9 cellular contexts compared by ENCODE assay signal in the genomic region with DNA sequence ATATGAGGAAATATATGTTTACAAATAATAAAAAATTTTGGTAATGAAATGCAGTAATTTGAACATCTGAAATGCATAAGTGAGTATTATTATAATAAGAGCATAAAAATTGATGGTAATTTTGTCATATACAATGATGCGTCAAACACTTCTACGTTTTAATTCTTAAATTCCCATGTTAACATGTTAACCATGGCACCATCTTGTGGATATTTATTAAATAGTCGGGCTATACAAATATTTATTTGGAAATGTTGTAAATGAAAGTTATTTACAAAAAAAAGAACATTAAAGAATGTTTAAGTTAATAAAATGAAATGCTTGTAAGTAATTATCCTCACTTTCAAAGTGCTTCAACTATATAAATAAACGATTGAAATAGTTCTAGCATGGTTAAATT. TPM values are rescaled to one million over a fixed set of nuclear protein-coding genes. Genes with fewer than 3 reads are reported as not detected.
DNase-seq lines count a peak whose midpoint lies in the region; ATAC-seq, FAIRE-seq and TF ChIP-seq lines count a peak whose summit lies in the region.
"Had no signal": no experiment of that assay in that cellular context is flagged by ENCODE, and none has a peak within 500 bp of the region (broad histone marks: within the 10 kb centered on the region; RNA-seq: fewer than 3 reads in every experiment).

No MANE protein-coding gene starts in this region.

- CTCF ChIA-PET in GM10248 (lab: Yijun Ruan, JAX) (interaction anchor here (1.2 kb wide), 1 partner anchor 172 kb away, joined by 5 read pairs; no protein-coding TSS in a partner anchor), RWPE1 (lab: Yijun Ruan, JAX) (no interaction called here)
- CTCF ChIA-PET in activated naive CD4-positive, alpha-beta T cell treated with anti-CD3 and anti-CD28 coated beads for 36 hours (lab: Charles Lee): no interaction called here

- H3K4me3 Mint-ChIP-seq in activated naive CD4-positive, alpha-beta T cell treated with anti-CD3 and anti-CD28 coated beads for 36 hours: no peak overlapping the region

- no peaks in the 10 kb centered on the region for H3K27me3 Mint-ChIP-seq in activated naive CD4-positive, alpha-beta T cell treated with anti-CD3 and anti-CD28 coated beads for 36 hours (ENCODE audit: low read depth)

- H3K36me3 Mint-ChIP-seq in activated naive CD4-positive, alpha-beta T cell treated with anti-CD3 and anti-CD28 coated beads for 36 hours (ENCODE audit: low read depth): no peaks in the 10 kb centered on the region

- H3K27ac Mint-ChIP-seq in activated naive CD4-positive, alpha-beta T cell treated with anti-CD3 and anti-CD28 coated beads for 36 hours: no peak overlapping the region

- DNase-seq in AML-193 (lab: John Stamatoyannopoulos, UW) (peak; percentile 13 to 20), GM10248 (ENCODE audit: extremely low spot score) (no peak), RWPE1 (ENCODE audit: low spot score) (peak; percentile 17), frontal cortex (ENCODE audit: low spot score in 2 of 2) (peak in 1 of 2 donors; percentile 8), NCI-H2196 (lab: John Stamatoyannopoulos, UW; ENCODE audit: unreplicated experiment) (no peak), amniotic stem cell (lab: John Stamatoyannopoulos, UW) (no peak)
- DNase-seq in activated naive CD4-positive, alpha-beta T cell treated with anti-CD3 and anti-CD28 coated beads for 36 hours: no peak

- TF ChIP-seq CTCF in GM10248 (IDR thresholded peaks at IDR 0.05; ENCODE audit: control extremely low read depth, extremely low read depth, low read depth, missing control alignments) (peak; percentile 12), RWPE1 (conservative IDR thresholded peaks at IDR 0.05; ENCODE audit: low read depth) (peak; percentile 44)

- H3K27ac ChIP-seq in RWPE1: no peak overlapping the region
- H3K27ac ChIP-seq: epithelial cell of prostate had no signal

- peaks cover 7% of the 10 kb centered on the region for H3K9me3 Mint-ChIP-seq in activated naive CD4-positive, alpha-beta T cell treated with anti-CD3 and anti-CD28 coated beads for 36 hours

- POLR2A ChIA-PET in GM10248 (lab: Yijun Ruan, JAX): no interaction called here
- POLR2A ChIA-PET in RWPE1 (lab: Yijun Ruan, JAX; ENCODE audit: low non-redundant PET): no interaction called here

- ATAC-seq in GM19463 (IDR thresholded peaks at IDR 0.05; ENCODE audit: unreplicated experiment): no peak

- peak; percentile 94 for FAIRE-seq in frontal cortex (lab: Jason Lieb, UNC)

- no peaks in the 10 kb centered on the region for H3K4me1 Mint-ChIP-seq in activated naive CD4-positive, alpha-beta T cell treated with anti-CD3 and anti-CD28 coated beads for 36 hours (ENCODE audit: low read depth)

- intact Hi-C loops in activated naive CD4-positive, alpha-beta T cell treated with anti-CD3 and anti-CD28 coated beads for 36 hours (cut with micrococcal nuclease): loop anchor here (1.0 to 10.0 kb wide), 3 partner anchors 110 to 270 kb away; no protein-coding TSS in a partner anchor

RNA-seq across cellular contexts. Expression of gene C1orf185, which starts 57.2 kb away (rescaled TPM):
- not detected for total RNA-seq in frontal cortex
- total RNA-seq in activated naive CD4-positive, alpha-beta T cell treated with anti-CD3 and anti-CD28 coated beads for 36 hours: not detected

Comparison
In these comparisons a context has a peak if more than half of its experiments do, and no peak if none do; other contexts are left out.
1. DNase-seq: peak in AML-193 (2 of 2) and RWPE1 (single experiment); none in GM10248 (single experiment), activated naive CD4-positive, alpha-beta T cell treated with anti-CD3 and anti-CD28 coated beads for 36 hours (single experiment), NCI-H2196 (single experiment) and amniotic stem cell (single experiment).